Comparison of ENCODE assay signal across 12 cellular contexts in genomic region chr12:104571328-104571727, GRCh38.
A peak's percentile ranks its signal among the peaks of the same experiment; 100 is the strongest.
DNase-seq lines count a peak whose midpoint lies in the region; ATAC-seq, FAIRE-seq and TF ChIP-seq lines count a peak whose summit lies in the region.
"Had no signal": no experiment of that assay in that cellular context is flagged by ENCODE, and none has a peak within 500 bp of the region (broad histone marks: within the 10 kb centered on the region; RNA-seq: fewer than 3 reads in every experiment).

No MANE protein-coding gene starts in this region.

- in situ Hi-C loops in K562 (cut with MboI), result no loop called here

- H3K4me1 ChIP-seq in BLaER1 (peaks cover 71% of the 10 kb centered on the region), K562 (replicated peaks in 1 of 2; ENCODE audit: control insufficient read depth in 2 of 2, insufficient read depth in 2 of 2, low read length in 2 of 2) (peaks cover 0 to 19% of the 10 kb centered on the region in 2 experiments; a peak in 3 of 5 replicates)
- H3K4me1 ChIP-seq: pancreas, vagina had no signal

- peak; percentile 77 for FAIRE-seq in K562 (lab: Jason Lieb, UNC)
- FAIRE-seq: pancreas had no signal

- no peaks in the 10 kb centered on the region for H3K9me1 ChIP-seq in K562 (ENCODE audit: control insufficient read depth, insufficient read depth, low read length)

- CTCF ChIA-PET in K562 (lab: Yijun Ruan, JAX; ENCODE audit: low intra/inter-chr PET ratio), result no interaction called here

- H3K9me3 ChIP-seq in BLaER1, result no peaks in the 10 kb centered on the region; the same call in 1 of the 2 replicates
- H3K9me3 ChIP-seq in K562 (replicated peaks; ENCODE audit: control insufficient read depth, insufficient read depth, low read depth, low read length), result 0 out of 2 replicates have a peak, but pooled peaks cover 2% of the 10 kb centered on the region
- H3K9me3 ChIP-seq: pancreas, vagina had no signal

- ATAC-seq in GM18502 (IDR thresholded peaks at IDR 0.05; ENCODE audit: poor library complexity, unreplicated experiment) (peak; percentile 44), HG03565 (IDR thresholded peaks at IDR 0.05; ENCODE audit: unreplicated experiment) (peak; percentile 30), K562 (no peak; the same call in 2 of the 3 replicates)
- ATAC-seq: pancreas had no signal

- 88% methylated on average over 7 of the region's 8 CpGs for WGBS in K562 (ENCODE audit: insufficient coverage, low coverage, missing lambda C conversion rate)

- no peak for TF ChIP-seq RAD21 in K562 (CRISPR knock-in tag; conservative IDR thresholded peaks at IDR 0.05 in 1 of 2, IDR thresholded peaks at IDR 0.05 in 1 of 2)

- TF ChIP-seq EP300 in K562 (IDR thresholded peaks at IDR 0.05; ENCODE audit: low read length), result no peak

- POLR2A ChIA-PET in K562 (lab: Yijun Ruan, JAX), result no interaction called here

- H3K9ac ChIP-seq in BLaER1, result no peak overlapping the region
- no peak overlapping the region for H3K9ac ChIP-seq in K562 (ENCODE audit: insufficient read depth in 1 of 2, low read depth in 2 of 2, low read length in 2 of 2)

- intact Hi-C loops in K562 (cut with micrococcal nuclease), result loop anchor here (10.0 kb wide), 1 partner anchor 253 kb away; no protein-coding TSS in a partner anchor

- peak overlapping the region; percentile 88 for H3K4me2 ChIP-seq in BLaER1
- no peak overlapping the region for H3K4me2 ChIP-seq in K562 (ENCODE audit: insufficient read depth, low read length)

- H4K20me1 ChIP-seq in BLaER1 (peaks cover 70% of the 10 kb centered on the region), K562 (replicated peaks; ENCODE audit: control insufficient read depth, insufficient read depth, low read length) (no peaks in the 10 kb centered on the region)

- no peak for TF ChIP-seq CTCF in K562 (IDR thresholded peaks at IDR 0.05 in 2 of 3, conservative IDR thresholded peaks at IDR 0.05 in 1 of 3; ENCODE audit: insufficient read depth in 2 of 3, low read depth in 1 of 3, low read length in 3 of 3)

- H3K4me3 ChIP-seq in BLaER1, result no peak overlapping the region
- H3K4me3 ChIP-seq in K562, result no peak overlapping the region
- H3K4me3 ChIP-seq: pancreas, vagina had no signal

- H3K27me3 ChIP-seq in BLaER1 (no peaks in the 10 kb centered on the region), K562 (ENCODE audit: control insufficient read depth in 2 of 2, insufficient read depth in 2 of 2, low read length in 2 of 2) (no peaks in the 10 kb centered on the region)
- H3K27me3 ChIP-seq: pancreas, vagina had no signal

- BruUV-seq in K562 (replicated peaks; lab: Mats Ljungman, UMichigan), result no TSS peak

- DNase-seq in K562 (ENCODE audit: extremely low read depth in 1 of 4, low spot score in 3 of 4) (no peak), RKO (ENCODE audit: low spot score) (no peak), KG1 (lab: John Stamatoyannopoulos, UW) (no peak), DMS79 treated with DMSO at 0.1 percent for 48 hours (lab: John Stamatoyannopoulos, UW) (no peak)
- DNase-seq in stimulated activated CD4-positive, alpha-beta T cell treated with anti-CD3 and anti-CD28 coated beads, Interleukin-2, amount 100 ng/mL, for 48 hours, result no peak
- DNase-seq: pancreas; stimulated activated CD4-positive, alpha-beta T cell treated with anti-CD3 and anti-CD28 coated beads, Interleukin-15, amount 100 ng/mL, for 24 hours; stimulated activated CD8-positive, alpha-beta memory T cell treated with anti-CD3 and anti-CD28 coated beads, Interleukin-4, amount 100 ng/mL, for 48 hours had no signal

- H3K36me3 ChIP-seq in BLaER1 (peaks cover 4% of the 10 kb centered on the region), K562 (ENCODE audit: control insufficient read depth, insufficient read depth, low read length) (peaks cover 3% of the 10 kb centered on the region; the same call in 1 of the 3 replicates)
- H3K36me3 ChIP-seq: pancreas, vagina had no signal

- H2AFZ ChIP-seq in K562 (ENCODE audit: low read depth, low read length), result no peak overlapping the region

- H3K27ac ChIP-seq in BLaER1 (peak overlapping the region; percentile 76; the same call in 1 of the 2 replicates), K562 (ENCODE audit: extremely low read depth, low read depth, low read length) (no peak overlapping the region)
- H3K27ac ChIP-seq: pancreas, vagina had no signal

- H3K79me2 ChIP-seq in K562 (ENCODE audit: control insufficient read depth, insufficient read depth, low read length), result peaks cover 42% of the 10 kb centered on the region

- TF ChIP-seq POLR2A in K562 (conservative IDR thresholded peaks at IDR 0.05), result no peak

TF ChIP-seq in K562, 482 proteins besides CTCF, POLR2A, EP300 and RAD21:
- no peak for TF ChIP-seq ATF7 (IDR thresholded peaks at IDR 0.05)
- no peak for TF ChIP-seq RB1 (IDR thresholded peaks at IDR 0.05; ENCODE audit: low read depth)
- TF ChIP-seq GTF2B (IDR thresholded peaks at IDR 0.05; ENCODE audit: extremely low read depth, insufficient read length), result no peak
- peak; percentile 56; the same call in 1 of the 2 replicates for TF ChIP-seq SPI1 (IDR thresholded peaks at IDR 0.05; ENCODE audit: borderline replicate concordance, low read depth, low read length)
TF ChIP-seq in K562: peak in this region for 1.
